ENCODE assay signal across 13 cellular contexts in genomic region chr16:70579648-70580630, GRCh38. TPM values are rescaled to one million over a fixed set of nuclear protein-coding genes. Genes with fewer than 3 reads are reported as not detected.
A peak's percentile ranks its signal among the peaks of the same experiment; 100 is the strongest.
DNase-seq lines count a peak whose midpoint lies in the region; ATAC-seq and TF ChIP-seq lines count a peak whose summit lies in the region.
"Had no signal": no experiment of that assay in that cellular context is flagged by ENCODE, and none has a peak within 500 bp of the region (broad histone marks: within the 10 kb centered on the region; RNA-seq: fewer than 3 reads in every experiment).

No MANE protein-coding gene starts in this region.

- DNase-seq in Peyer's patch = peak in 2 of 3 donors; percentile 66 to 70
- DNase-seq in mucosa of gallbladder (ENCODE audit: low spot score) = peak; percentile 28
- DNase-seq in thoracic aorta (ENCODE audit: low spot score) = no peak
- DNase-seq in amniotic stem cell (lab: John Stamatoyannopoulos, UW) = no peak
- no peak for DNase-seq in activated CD4-positive, alpha-beta memory T cell treated with anti-CD3 and anti-CD28 coated beads for 36 hours
- DNase-seq in NCI-H1694 treated with DMSO at 0.1 percent for 48 hours (lab: John Stamatoyannopoulos, UW) = no peak
- DNase-seq: activated CD4-positive, alpha-beta T cell treated with anti-CD3 and anti-CD28 coated beads, Interleukin-2, amount 50 U/mL, for 48 hours; activated naive CD4-positive, alpha-beta T cell; caudate nucleus; stimulated activated CD4-positive, alpha-beta T cell treated with anti-CD3 and anti-CD28 coated beads, Interleukin-4, amount 100 ng/mL, for 24 hours; T-helper 1 cell had no signal

- TF ChIP-seq POLR2A in Peyer's patch (IDR thresholded peaks at IDR 0.05) = no peak

- H3K27ac ChIP-seq in Peyer's patch = peak overlapping the region in 3 of 4 donors; percentile 3 to 50 (median 24)
- peak overlapping the region; percentile 14 to 58 for H3K27ac ChIP-seq in thoracic aorta

- no peaks in the 10 kb centered on the region for H3K9me3 Mint-ChIP-seq in activated CD4-positive, alpha-beta memory T cell treated with anti-CD3 and anti-CD28 coated beads for 36 hours

- no peak overlapping the region for H3K4me3 Mint-ChIP-seq in activated CD4-positive, alpha-beta memory T cell treated with anti-CD3 and anti-CD28 coated beads for 36 hours

- H3K36me3 ChIP-seq in Peyer's patch = no peaks in the 10 kb centered on the region
- H3K36me3 ChIP-seq in thoracic aorta = no peaks in the 10 kb centered on the region

- POLR2A ChIA-PET in activated CD4-positive, alpha-beta memory T cell treated with anti-CD3 and anti-CD28 coated beads for 36 hours (lab: Charles Lee) = no interaction called here

- no peak overlapping the region for H3K27ac Mint-ChIP-seq in activated CD4-positive, alpha-beta memory T cell treated with anti-CD3 and anti-CD28 coated beads for 36 hours

- H3K27me3 ChIP-seq in Peyer's patch = no peaks in the 10 kb centered on the region
- H3K27me3 ChIP-seq in thoracic aorta (replicated peaks; ENCODE audit: insufficient read depth) = no peaks in the 10 kb centered on the region

- H3K36me3 Mint-ChIP-seq in activated CD4-positive, alpha-beta memory T cell treated with anti-CD3 and anti-CD28 coated beads for 36 hours = no peaks in the 10 kb centered on the region

- intact Hi-C loops in activated CD4-positive, alpha-beta memory T cell treated with anti-CD3 and anti-CD28 coated beads for 36 hours (cut with micrococcal nuclease) = loop anchor here (5.0 kb wide), 1 partner anchor 198 kb away; no protein-coding TSS in a partner anchor

- TF ChIP-seq CTCF in Peyer's patch (IDR thresholded peaks at IDR 0.05) = no peak
- TF ChIP-seq CTCF in thoracic aorta (IDR thresholded peaks at IDR 0.05) = no peak

- ATAC-seq in esophagus mucosa (peak; percentile 44), thoracic aorta (ENCODE audit: insufficient number of reproducible peaks, low FRiP score, low read depth) (no peak), GM21515 (IDR thresholded peaks at IDR 0.05; ENCODE audit: unreplicated experiment) (no peak)

- peaks cover 0 to 19% (median 1%) of the 10 kb centered on the region in 4 donors for H3K4me1 ChIP-seq in Peyer's patch
- H3K4me1 ChIP-seq in thoracic aorta (ENCODE audit: control insufficient read depth in 1 of 2, low read depth in 2 of 2) = peaks cover 22 to 51% of the 10 kb centered on the region in 2 donors

- CTCF ChIA-PET in activated CD4-positive, alpha-beta memory T cell treated with anti-CD3 and anti-CD28 coated beads for 36 hours (lab: Charles Lee) = no interaction called here

- H3K4me1 Mint-ChIP-seq in activated CD4-positive, alpha-beta memory T cell treated with anti-CD3 and anti-CD28 coated beads for 36 hours (ENCODE audit: low read depth) = peaks cover 17% of the 10 kb centered on the region

- peak overlapping the region in 2 of 4 donors; percentile 2 to 11 for H3K4me3 ChIP-seq in Peyer's patch
- H3K4me3 ChIP-seq in thoracic aorta = peak overlapping the region; percentile 68

- no peaks in the 10 kb centered on the region for H3K9me3 ChIP-seq in Peyer's patch
- H3K9me3 ChIP-seq in thoracic aorta = no peaks in the 10 kb centered on the region

- no peaks in the 10 kb centered on the region for H3K27me3 Mint-ChIP-seq in activated CD4-positive, alpha-beta memory T cell treated with anti-CD3 and anti-CD28 coated beads for 36 hours

RNA-seq across cellular contexts. Expression of gene SF3B3, which starts 56.3 kb away (rescaled TPM):
- total RNA-seq in Peyer's patch = 100 to 1,000 TPM in 1 of 4 donors, 10 to 100 TPM in 3; 48.5 to 119 (median 94.9) TPM
- 221 TPM for total RNA-seq in esophagus mucosa
- total RNA-seq in mucosa of gallbladder = 225 TPM
- 100 to 1,000 TPM in 1 of 2 donors, 10 to 100 TPM in 1; 94.6 to 123 TPM for total RNA-seq in thoracic aorta
- 100 to 1,000 TPM; 450 to 453 TPM for total RNA-seq in activated CD4-positive, alpha-beta memory T cell treated with anti-CD3 and anti-CD28 coated beads for 36 hours

RNA-seq across cellular contexts. Expression of gene COG4, which starts 56.6 kb away (rescaled TPM):
- total RNA-seq in Peyer's patch (10 to 100 TPM; 71.3 to 99.0 (median 75.8) TPM), esophagus mucosa (53.2 TPM), mucosa of gallbladder (59.7 TPM), thoracic aorta (10 to 100 TPM; 44.2 to 46.7 TPM)
- total RNA-seq in activated CD4-positive, alpha-beta memory T cell treated with anti-CD3 and anti-CD28 coated beads for 36 hours = 10 to 100 TPM; 35.9 to 40.2 TPM

Comparison
In these comparisons a context has a peak if more than half of its experiments do, and no peak if none do; other contexts are left out.
1. DNase-seq: peak in Peyer's patch (2 of 3) and mucosa of gallbladder (single experiment); none in thoracic aorta (single experiment), amniotic stem cell (single experiment), activated CD4-positive, alpha-beta memory T cell treated with anti-CD3 and anti-CD28 coated beads for 36 hours (single experiment) and NCI-H1694 treated with DMSO at 0.1 percent for 48 hours (single experiment).